In genomic region chr10:13001041-13001886, GRCh38 we compare ENCODE assay signal across 8 cellular contexts. TPM values are rescaled to one million over a fixed set of nuclear protein-coding genes. Genes with fewer than 3 reads are reported as not detected.
A peak's percentile ranks its signal among the peaks of the same experiment; 100 is the strongest.
DNase-seq lines count a peak whose midpoint lies in the region; ATAC-seq and TF ChIP-seq lines count a peak whose summit lies in the region.

Gene CCDC3, minus strand, starts transcription at chr10:13001713. Its CDS starts 143 bp downstream, at chr10:13001570.

- in situ Hi-C loops in transverse colon (cut with MboI; ENCODE audit: low pct_ligation_motif_present in 1 of 4, low pct_unique_long_range_greater_than_20kb in 1 of 4, low sequenced_read_pairs in 3 of 4), result no loop called here

- H3K4me3 ChIP-seq in Caco-2 (ENCODE audit: low read depth, low read length) (peak within 1 kb of the TSS; percentile 42), choroid plexus epithelial cell (ENCODE audit: low read depth, low read length) (peak within 1 kb of the TSS; percentile 58), mucosa of descending colon (no peak within 1 kb of the TSS), transverse colon (peak within 1 kb of the TSS in 3 of 4 donors; percentile 24 to 41 (median 39))

- no TSS peak for BruUV-seq in Caco-2 (replicated peaks; lab: Mats Ljungman, UMichigan)

- H3K27me3 Mint-ChIP-seq in Caco-2 (ENCODE audit: insufficient read depth, unreplicated experiment), result peaks cover 31% of the 10 kb centered on the region

- H3K9me3 ChIP-seq in Caco-2, result no peaks in the 10 kb centered on the region
- no peaks in the 10 kb centered on the region for H3K9me3 ChIP-seq in mucosa of descending colon
- H3K9me3 ChIP-seq in transverse colon, result no peaks in the 10 kb centered on the region

- CTCF ChIA-PET in Caco-2 (lab: Charles Lee), result no interaction called here

- TF ChIP-seq EP300 in transverse colon (IDR thresholded peaks at IDR 0.05; ENCODE audit: low read depth), result no peak

- no peak within 1 kb of the TSS for H3K27ac Mint-ChIP-seq in Caco-2 (ENCODE audit: unreplicated experiment)

- whole genome bisulfite sequencing in transverse colon (ENCODE audit: low coverage in 1 of 2), 2 donors, result 6% methylated on average over 37 of the region's 93 CpGs; no CpG with 5 or more reads in 1 of the 2 donors

- TF ChIP-seq CTCF in Caco-2 (IDR thresholded peaks at IDR 0.05; ENCODE audit: insufficient read depth in 1 of 2, low read depth in 1 of 2, low read length in 1 of 2, severe bottlenecking in 1 of 2, unreplicated experiment in 1 of 2) (no peak), choroid plexus epithelial cell (conservative IDR thresholded peaks at IDR 0.05; ENCODE audit: low read depth, low read length) (no peak), mucosa of descending colon (IDR thresholded peaks at IDR 0.05) (no peak), transverse colon (IDR thresholded peaks at IDR 0.05) (no peak)

- no peaks in the 10 kb centered on the region for H3K36me3 Mint-ChIP-seq in Caco-2 (ENCODE audit: insufficient read depth, unreplicated experiment)

- H3K27me3 ChIP-seq in Caco-2 (replicated peaks; ENCODE audit: control insufficient read depth, insufficient read depth, low read length), result no peaks in the 10 kb centered on the region; the same call in 1 of the 2 replicates
- peaks cover 45% of the 10 kb centered on the region for H3K27me3 ChIP-seq in transverse colon

- no peaks in the 10 kb centered on the region for H3K36me3 ChIP-seq in Caco-2 (ENCODE audit: control insufficient read depth, insufficient read depth, low read length)
- no peaks in the 10 kb centered on the region for H3K36me3 ChIP-seq in mucosa of descending colon (ENCODE audit: low read depth)
- H3K36me3 ChIP-seq in transverse colon, result no peaks in the 10 kb centered on the region

- H3K4me1 ChIP-seq in Caco-2 (peaks cover 7% of the 10 kb centered on the region), mucosa of descending colon (ENCODE audit: low read depth) (peaks cover 3% of the 10 kb centered on the region), transverse colon (peaks cover 0 to 7% (median 5%) of the 10 kb centered on the region in 4 donors)

- peak in 1 of 2 experiments; percentile 58 for DNase-seq in Caco-2
- DNase-seq in NCI-H146 treated with DMSO at 0.1 percent for 48 hours (lab: John Stamatoyannopoulos, UW; ENCODE audit: unreplicated experiment), result peak; percentile 70
- no peak for DNase-seq in choroid plexus epithelial cell (ENCODE audit: low read depth)
- DNase-seq in mucosa of descending colon, result peak; percentile 11 to 42 (median 22)
- no peak for DNase-seq in transverse colon
- no peak for DNase-seq in activated effector memory CD4-positive, alpha-beta T cell treated with Interleukin-2 at 50 U/mL for 16 hours
- DNase-seq in RKO (ENCODE audit: low spot score), result no peak

- no peak for TF ChIP-seq POLR2A in transverse colon (IDR thresholded peaks at IDR 0.05)

- POLR2A ChIA-PET in Caco-2 (lab: Charles Lee), result no interaction called here

- peak within 1 kb of the TSS; percentile 73 for H3K4me3 Mint-ChIP-seq in Caco-2 (ENCODE audit: unreplicated experiment)

- H3K4me1 Mint-ChIP-seq in Caco-2 (ENCODE audit: low read depth, unreplicated experiment), result peaks cover 4% of the 10 kb centered on the region

- H3K27ac ChIP-seq in transverse colon, result no peak within 1 kb of the TSS

- peak; percentile 54 for ATAC-seq in mucosa of descending colon
- ATAC-seq in HG03095 (IDR thresholded peaks at IDR 0.05; ENCODE audit: unreplicated experiment), result no peak

- no peaks in the 10 kb centered on the region for H3K9me3 Mint-ChIP-seq in Caco-2 (ENCODE audit: unreplicated experiment)

- intact Hi-C loops in Caco-2 (cut with micrococcal nuclease; ENCODE audit: unreplicated experiment), result no loop called here
- intact Hi-C loops in mucosa of descending colon (cut with DNase I, micrococcal nuclease), result no loop called here
- intact Hi-C loops in transverse colon (cut with DNase I; ENCODE audit: low total_unique reads), result no loop called here

RNA-seq across cellular contexts. Expression of gene CCDC3, which starts in this region (rescaled TPM):
- total RNA-seq in Caco-2 (2022) (1.9 and 3.2 TPM in 2 replicates), mucosa of descending colon (1 to 10 TPM in 2 of 3 donors, under 1 TPM in 1; 0.84 to 3.3 (median 2.3) TPM), transverse colon (1 to 10 TPM in 2 of 4 donors, under 1 TPM in 2; 0.75 to 2.2 (median 1.3) TPM)

Comparison
In these comparisons a context has a peak if more than half of its experiments do, and no peak if none do; other contexts are left out.
1. DNase-seq: peak in NCI-H146 treated with DMSO at 0.1 percent for 48 hours (single experiment) and mucosa of descending colon (3 of 3); none in choroid plexus epithelial cell (single experiment), transverse colon (single experiment), activated effector memory CD4-positive, alpha-beta T cell treated with Interleukin-2 at 50 U/mL for 16 hours (single experiment) and RKO (single experiment).